In the genomic region with DNA sequence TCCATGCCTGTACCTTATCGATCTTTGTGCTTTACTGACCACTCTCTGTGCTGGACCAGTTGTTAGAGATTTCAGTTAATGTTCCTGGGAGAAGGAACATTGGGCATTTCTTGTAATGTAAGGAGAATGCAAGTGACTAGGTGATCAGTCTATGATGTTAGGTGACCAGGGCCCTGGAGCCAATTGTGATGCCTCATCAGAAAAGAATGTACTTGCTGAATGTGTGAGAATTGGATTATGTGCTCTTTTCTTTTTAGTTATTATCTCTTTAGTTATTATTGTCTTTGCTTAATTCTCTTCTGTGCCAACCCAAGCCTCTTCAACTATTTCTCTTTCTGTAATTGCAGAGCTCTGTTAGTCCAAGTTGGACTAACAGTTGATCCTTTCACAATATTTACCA, we compare ENCODE assay signal across 18 cellular contexts.
DNase-seq lines count a peak whose midpoint lies in the region; ATAC-seq and TF ChIP-seq lines count a peak whose summit lies in the region.
"Had no signal": no experiment of that assay in that cellular context is flagged by ENCODE, and none has a peak within 500 bp of the region (broad histone marks: within the 10 kb centered on the region; RNA-seq: fewer than 3 reads in every experiment).

No MANE protein-coding gene starts in this region.

- H3K9me2 ChIP-seq in OCI-LY7 (ENCODE audit: insufficient read depth, low read length) = no peaks in the 10 kb centered on the region

- no peak overlapping the region for H3K14ac ChIP-seq in H9 (ENCODE audit: insufficient read depth, low read length)

- no peak overlapping the region for H2BK12ac ChIP-seq in H9 (ENCODE audit: insufficient read length, low read depth, low read length)

- H4K20me1 ChIP-seq in H9 (ENCODE audit: control insufficient read depth, insufficient read depth, insufficient read length) = no peaks in the 10 kb centered on the region
- no peaks in the 10 kb centered on the region for H4K20me1 ChIP-seq in OCI-LY7 (ENCODE audit: insufficient read depth, low read length)
- H4K20me1 ChIP-seq: BLaER1 had no signal

- no peak overlapping the region for H2BK20ac ChIP-seq in H9 (ENCODE audit: low read depth, low read length, poor library complexity, severe bottlenecking)

- H3K4me1 Mint-ChIP-seq in H9 = no peaks in the 10 kb centered on the region
- H3K4me1 Mint-ChIP-seq: B cell; CD4-positive, CD25-positive, alpha-beta regulatory T cell had no signal

- H3K56ac ChIP-seq in mesendoderm (ENCODE audit: low read length) (no peak overlapping the region), H9 (ENCODE audit: insufficient read length, low read depth, low read length) (no peak overlapping the region)

- POLR2A ChIA-PET in OCI-LY7 (lab: Charles Lee) = interaction anchor here (0.8 kb wide), 1 partner anchor 17 kb away, joined by 3 read pairs; no protein-coding TSS in a partner anchor

- TF ChIP-seq CTCF in RWPE2 (IDR thresholded peaks at IDR 0.05; ENCODE audit: poor library complexity, severe bottlenecking) = no peak
- no peak for TF ChIP-seq CTCF in epithelial cell of esophagus (IDR thresholded peaks at IDR 0.05; ENCODE audit: insufficient read depth, low read depth, low read length, missing control alignments)
- no peak for TF ChIP-seq CTCF in H9 (conservative IDR thresholded peaks at IDR 0.05)
- TF ChIP-seq CTCF in OCI-LY7 (conservative IDR thresholded peaks at IDR 0.05; ENCODE audit: low read length) = no peak

- CTCF ChIA-PET in OCI-LY7 (lab: Charles Lee; ENCODE audit: unreplicated experiment) = no interaction called here

- H2AK5ac ChIP-seq in mesendoderm (ENCODE audit: low read length) (no peak overlapping the region), H9 (ENCODE audit: insufficient read length, low read length) (no peak overlapping the region)

- H3K4me2 ChIP-seq in mesendoderm (ENCODE audit: low read length) (no peak overlapping the region), H9 (ENCODE audit: insufficient read depth, insufficient read length, low read length) (no peak overlapping the region), OCI-LY7 (ENCODE audit: low read length) (no peak overlapping the region)
- H3K4me2 ChIP-seq: BLaER1 had no signal

- no peaks in the 10 kb centered on the region; the same call in 1 of the 2 replicates for H3K27me3 Mint-ChIP-seq in H9 (ENCODE audit: low read depth)
- H3K27me3 Mint-ChIP-seq: B cell had no signal

- H3K18ac ChIP-seq in mesendoderm (ENCODE audit: low read length) (no peak overlapping the region), H9 (ENCODE audit: insufficient read length, low read depth, low read length) (no peak overlapping the region)

- no peak overlapping the region for H4K91ac ChIP-seq in H9 (ENCODE audit: insufficient read length, low read depth, low read length)

- H3K36me3 Mint-ChIP-seq in H9 (ENCODE audit: insufficient read depth in 1 of 3, low read depth in 3 of 3) = peaks cover 0 to 4% (median 0%) of the 10 kb centered on the region in 3 experiments; a peak in 4 of 7 replicates
- H3K36me3 Mint-ChIP-seq: CD4-positive, CD25-positive, alpha-beta regulatory T cell; CD8-positive, alpha-beta T cell had no signal

- H3K79me2 ChIP-seq in mesendoderm (ENCODE audit: control insufficient read depth, insufficient read depth, low read length) (no peaks in the 10 kb centered on the region), H9 (ENCODE audit: insufficient read depth, low read length) (no peaks in the 10 kb centered on the region), OCI-LY7 (ENCODE audit: insufficient read depth, low read depth, low read length) (no peaks in the 10 kb centered on the region)

- no peak overlapping the region for H3K4me3 Mint-ChIP-seq in H9
- H3K4me3 Mint-ChIP-seq: B cell; CD4-positive, CD25-positive, alpha-beta regulatory T cell; CD8-positive, alpha-beta T cell had no signal

- peak; percentile 35; the same call in 2 of the 3 replicates for ATAC-seq in RWPE2 (ENCODE audit: low read depth)
- ATAC-seq: CD8-positive, alpha-beta T cell had no signal

- H2BK15ac ChIP-seq in mesendoderm (replicated peaks; ENCODE audit: low read depth) (no peak overlapping the region), H9 (ENCODE audit: low read depth, low read length) (no peak overlapping the region)

- intact Hi-C loops in OCI-LY7 (cut with micrococcal nuclease; ENCODE audit: unreplicated experiment) = no loop called here

- H3K4me1 ChIP-seq in RWPE2 (ENCODE audit: insufficient read depth, poor library complexity, severe bottlenecking) = no peaks in the 10 kb centered on the region
- H3K4me1 ChIP-seq in mesendoderm (ENCODE audit: control insufficient read depth, low read depth, low read length) = no peaks in the 10 kb centered on the region
- no peaks in the 10 kb centered on the region for H3K4me1 ChIP-seq in H9 (ENCODE audit: insufficient read depth, low read length)
- no peaks in the 10 kb centered on the region for H3K4me1 ChIP-seq in OCI-LY7 (ENCODE audit: insufficient read depth, low read length, poor library complexity, severe bottlenecking)
- H3K4me1 ChIP-seq: BLaER1 had no signal

- no CpG with 5 or more reads among the region's 1 CpG for WGBS in mesendoderm (ENCODE audit: extremely low coverage, insufficient coverage, low lambda C conversion rate)
- no CpG with 5 or more reads among the region's 1 CpG for WGBS in H9 (ENCODE audit: extremely low coverage, insufficient read length, low lambda C conversion rate)

- no peaks in the 10 kb centered on the region for H3K79me1 ChIP-seq in mesendoderm (ENCODE audit: low read length)
- H3K79me1 ChIP-seq in H9 (ENCODE audit: insufficient read depth, low read depth, low read length, poor library complexity, severe bottlenecking) = no peaks in the 10 kb centered on the region

- BruUV-seq in OCI-LY7 (replicated peaks; lab: Mats Ljungman, UMichigan) = no TSS peak

- H3K9me3 ChIP-seq in RWPE2 (ENCODE audit: severe bottlenecking) (peaks cover 1% of the 10 kb centered on the region), H9 (ENCODE audit: control insufficient read depth, low read depth, low read length) (no peaks in the 10 kb centered on the region), OCI-LY7 (ENCODE audit: low read length) (no peaks in the 10 kb centered on the region)

- H2AFZ ChIP-seq in H9 (ENCODE audit: low read length) = no peak overlapping the region
- no peak overlapping the region for H2AFZ ChIP-seq in OCI-LY7 (ENCODE audit: low read length)

- H3K23ac ChIP-seq in mesendoderm (ENCODE audit: low read length) = no peak overlapping the region
- H3K23ac ChIP-seq in H9 (ENCODE audit: insufficient read length, low read depth, low read length) = no peak overlapping the region

- peaks cover 11% of the 10 kb centered on the region in 2 experiments for H3K9me3 Mint-ChIP-seq in H9

- no peak overlapping the region for H3K27ac ChIP-seq in RWPE2 (ENCODE audit: poor library complexity, severe bottlenecking)
- H3K27ac ChIP-seq in mesendoderm (ENCODE audit: low read depth, low read length) = no peak overlapping the region
- H3K27ac ChIP-seq in H9 (ENCODE audit: insufficient read length, low read depth, low read length) = no peak overlapping the region
- no peak overlapping the region for H3K27ac ChIP-seq in OCI-LY7 (ENCODE audit: low read depth, low read length, poor library complexity, severe bottlenecking)
- H3K27ac ChIP-seq: BLaER1, C4-2B had no signal

- H3K4ac ChIP-seq in mesendoderm (ENCODE audit: low read depth, low read length) = no peak overlapping the region
- no peak overlapping the region for H3K4ac ChIP-seq in H9 (ENCODE audit: low read depth, low read length)

- H2BK120ac ChIP-seq in mesendoderm (ENCODE audit: low read depth, low read length) (no peak overlapping the region), H9 (ENCODE audit: low read depth, low read length, poor library complexity, severe bottlenecking) (no peak overlapping the region)

- H3K23me2 ChIP-seq in H9 (ENCODE audit: insufficient read length, low read depth, low read length, poor library complexity, severe bottlenecking) = no peaks in the 10 kb centered on the region

- H3K27me3 ChIP-seq in RWPE2 (ENCODE audit: insufficient read depth, poor library complexity, severe bottlenecking) = no peaks in the 10 kb centered on the region
- no peaks in the 10 kb centered on the region for H3K27me3 ChIP-seq in mesendoderm (ENCODE audit: insufficient read depth, low read length, poor library complexity)
- no peaks in the 10 kb centered on the region for H3K27me3 ChIP-seq in H9 (ENCODE audit: insufficient read depth, low read length)
- H3K27me3 ChIP-seq: BLaER1 had no signal

- H3K9ac ChIP-seq in mesendoderm (ENCODE audit: low read length) (no peak overlapping the region), H9 (ENCODE audit: extremely low read depth, insufficient read length, low read length) (no peak overlapping the region)
- H3K9ac ChIP-seq: BLaER1 had no signal

- no peak overlapping the region for H4K5ac ChIP-seq in mesendoderm (ENCODE audit: low read length)
- no peak overlapping the region for H4K5ac ChIP-seq in H9 (ENCODE audit: insufficient read length, low read depth, low read length)

- H3K4me3 ChIP-seq in RWPE2 (ENCODE audit: severe bottlenecking) = no peak overlapping the region
- no peak overlapping the region for H3K4me3 ChIP-seq in epithelial cell of esophagus (ENCODE audit: low read length)
- no peak overlapping the region for H3K4me3 ChIP-seq in mesendoderm (ENCODE audit: low read length)
- H3K4me3 ChIP-seq in OCI-LY7 (ENCODE audit: low read depth, low read length, poor library complexity, severe bottlenecking) = no peak overlapping the region
- H3K4me3 ChIP-seq: BLaER1 had no signal

- H3T11ph ChIP-seq in H9 (ENCODE audit: low read length) = no peak overlapping the region

- DNase-seq in RWPE2 (ENCODE audit: low spot score) (no peak), epithelial cell of esophagus (ENCODE audit: low read depth) (peak; percentile 14), mesendoderm (peak; percentile 19), COLO668 (lab: John Stamatoyannopoulos, UW; ENCODE audit: unreplicated experiment) (no peak), H9 (no peak), OCI-LY7 (ENCODE audit: low spot score) (no peak)
- DNase-seq in stimulated activated CD4-positive, alpha-beta T cell treated with anti-CD3 and anti-CD28 coated beads, Interleukin-1b, Interleukin-23, amount 100 ng/mL, for 48 hours = no peak
- DNase-seq: CD4-positive, CD25-positive, alpha-beta regulatory T cell; CD8-positive, alpha-beta T cell; DMS 273 treated with DMSO at 0.1 percent for 48 hours; DMS79; EL; GF-D8; GOT3; HCEC 1CT had no signal

- H2BK5ac ChIP-seq in mesendoderm (ENCODE audit: low read length) = no peak overlapping the region
- no peak overlapping the region for H2BK5ac ChIP-seq in H9 (ENCODE audit: insufficient read length, low read length)

- H4K8ac ChIP-seq in mesendoderm (ENCODE audit: low read depth, low read length) = no peak overlapping the region
- no peak overlapping the region for H4K8ac ChIP-seq in H9 (replicated peaks; ENCODE audit: insufficient read length, low read depth, low read length)

- no peak overlapping the region; a peak in 1 of 7 replicates for H3K27ac Mint-ChIP-seq in H9
- H3K27ac Mint-ChIP-seq: B cell; CD4-positive, CD25-positive, alpha-beta regulatory T cell; CD8-positive, alpha-beta T cell had no signal

- no peaks in the 10 kb centered on the region for H3K36me3 ChIP-seq in RWPE2 (ENCODE audit: low read depth)
- no peaks in the 10 kb centered on the region for H3K36me3 ChIP-seq in mesendoderm (ENCODE audit: control insufficient read depth, insufficient read depth, low read length)
- H3K36me3 ChIP-seq in OCI-LY7 (ENCODE audit: insufficient read depth, low read length) = no peaks in the 10 kb centered on the region
- H3K36me3 ChIP-seq: BLaER1 had no signal

Comparison
In these comparisons a context has a peak if more than half of its experiments do, and no peak if none do; other contexts are left out.
1. DNase-seq: peak in epithelial cell of esophagus (single experiment) and mesendoderm (single experiment); none in RWPE2 (single experiment), stimulated activated CD4-positive, alpha-beta T cell treated with anti-CD3 and anti-CD28 coated beads, Interleukin-1b, Interleukin-23, amount 100 ng/mL, for 48 hours (single experiment), COLO668 (single experiment), H9 (single experiment) and OCI-LY7 (single experiment).